9 cellular contexts compared by ENCODE assay signal in genomic region chr18:55585586-55586521, GRCh38. TPM values are rescaled to one million over a fixed set of nuclear protein-coding genes. Genes with fewer than 3 reads are reported as not detected.
DNase-seq lines count a peak whose midpoint lies in the region; FAIRE-seq and TF ChIP-seq lines count a peak whose summit lies in the region.
"Had no signal": no experiment of that assay in that cellular context is flagged by ENCODE, and none has a peak within 500 bp of the region (broad histone marks: within the 10 kb centered on the region; RNA-seq: fewer than 3 reads in every experiment).

No MANE protein-coding gene starts in this region.

- 30% methylated on average over 14 of the region's 14 CpGs for WGBS in hepatocyte (ENCODE audit: low lambda C conversion rate, missing lambda C conversion rate)

- no peaks in the 10 kb centered on the region for H3K27me3 ChIP-seq in hepatocyte

- no peaks in the 10 kb centered on the region for H3K36me3 ChIP-seq in SK-N-MC (ENCODE audit: insufficient read depth, low read length)
- no peaks in the 10 kb centered on the region for H3K36me3 ChIP-seq in hepatocyte (replicated peaks; ENCODE audit: insufficient read depth, low read depth)

- H3K4me3 ChIP-seq in SK-N-MC (peak overlapping the region; percentile 51), hepatocyte (peak overlapping the region; percentile 70), skin epidermis (peak overlapping the region; percentile 3 to 66 (median 60))

- H3K79me2 ChIP-seq in hepatocyte = peaks cover 66% of the 10 kb centered on the region

- DNase-seq in DMS 273 (lab: John Stamatoyannopoulos, UW; ENCODE audit: unreplicated experiment) (peak; percentile 30), DMS 273 treated with DMSO at 0.1 percent for 48 hours (lab: John Stamatoyannopoulos, UW) (no peak), SK-N-MC (ENCODE audit: low read depth, low spot score) (no peak), hepatocyte (ENCODE audit: low spot score) (no peak), glomerular visceral epithelial cell (ENCODE audit: extremely low spot score) (no peak), urothelium cell line (ENCODE audit: low spot score) (no peak), NCI-H774 (lab: John Stamatoyannopoulos, UW) (no peak)

- peak overlapping the region; percentile 35; the same call in 1 of the 2 replicates for H3K27ac ChIP-seq in SK-N-MC
- H3K27ac ChIP-seq in hepatocyte = peak overlapping the region; percentile 72
- H3K27ac ChIP-seq in skin epidermis = peak overlapping the region in 18 of 21 experiments; percentile 22 to 97 (median 91)
- H3K27ac ChIP-seq: 22Rv1 had no signal

- no peak for TF ChIP-seq CTCF in hepatocyte (IDR thresholded peaks at IDR 0.05; ENCODE audit: poor library complexity)

- H3K9me3 ChIP-seq in SK-N-MC (ENCODE audit: low read depth, low read length) (no peaks in the 10 kb centered on the region), hepatocyte (ENCODE audit: low read depth) (no peaks in the 10 kb centered on the region)

- no peak for FAIRE-seq in urothelium cell line (lab: Jason Lieb, UNC)

- peaks cover 6% of the 10 kb centered on the region for H3K4me1 ChIP-seq in hepatocyte (ENCODE audit: insufficient read depth)

- peak overlapping the region; percentile 71 for H3K4me2 ChIP-seq in hepatocyte

- H4K20me1 ChIP-seq in hepatocyte (ENCODE audit: insufficient read depth, poor library complexity, severe bottlenecking) = no peaks in the 10 kb centered on the region

- no peak overlapping the region for H3K9ac ChIP-seq in SK-N-MC (ENCODE audit: insufficient read length)

- no peak overlapping the region for H2AFZ ChIP-seq in hepatocyte

- H3K9me2 ChIP-seq in hepatocyte (replicated peaks; ENCODE audit: insufficient read depth) = no peaks in the 10 kb centered on the region

RNA-seq across cellular contexts. Expression of gene TCF4, which starts 2.1 kb away (rescaled TPM):
- total RNA-seq in hepatocyte = 57.8 and 65.2 TPM in 2 replicates
- 40.5 and 42.4 TPM in 2 replicates for polyA plus RNA-seq in hepatocyte

Comparison
In these comparisons a context has a peak if more than half of its experiments do, and no peak if none do; other contexts are left out.
1. H3K27ac ChIP-seq: peak in every context shown above with its lines; median percentile 91 in skin epidermis; 72 in hepatocyte; 35 in SK-N-MC.